In genomic region chr10:68735119-68735518, GRCh38 we compare ENCODE assay signal across 20 cellular contexts. TPM values are rescaled to one million over a fixed set of nuclear protein-coding genes. Genes with fewer than 3 reads are reported as not detected.
DNase-seq lines count a peak whose midpoint lies in the region; ATAC-seq, FAIRE-seq and TF ChIP-seq lines count a peak whose summit lies in the region.
"Had no signal": no experiment of that assay in that cellular context is flagged by ENCODE, and none has a peak within 500 bp of the region (broad histone marks: within the 10 kb centered on the region; RNA-seq: fewer than 3 reads in every experiment).

No MANE protein-coding gene starts in this region.

- H3K4me2 ChIP-seq in IMR-90 (ENCODE audit: low read depth, low read length) (no peak overlapping the region), K562 (ENCODE audit: insufficient read depth, low read length) (no peak overlapping the region)
- H3K4me2 ChIP-seq: A549, GM23338 had no signal

- H4K91ac ChIP-seq in IMR-90 (ENCODE audit: insufficient read depth, low read depth, low read length), result no peak overlapping the region

- no peak overlapping the region for H3K4me3 Mint-ChIP-seq in CD14-positive monocyte
- H3K4me3 Mint-ChIP-seq: CD4-positive, alpha-beta memory T cell; GM23338 had no signal

- POLR2A ChIA-PET in IMR-90 (lab: Charles Lee; ENCODE audit: unreplicated experiment) (no interaction called here), K562 (lab: Yijun Ruan, JAX) (interaction anchor here (1.0 to 1.4 kb wide), 2 partner anchors 9 to 10 kb away, joined by 3 to 5 read pairs; no protein-coding TSS in a partner anchor)

- H3K9ac ChIP-seq in IMR-90 (ENCODE audit: low read depth, low read length) (no peak overlapping the region), K562 (ENCODE audit: insufficient read depth in 1 of 2, low read depth in 2 of 2, low read length in 2 of 2) (no peak overlapping the region)

- in situ Hi-C loops in IMR-90 (cut with MboI; ENCODE audit: low sequenced_read_pairs), result loop anchor here (5.0 kb wide), 1 partner anchor 37 kb away; no protein-coding TSS in a partner anchor
- in situ Hi-C loops in K562 (cut with MboI), result no loop called here

- no peak overlapping the region for H4K8ac ChIP-seq in IMR-90 (ENCODE audit: low read depth in 2 of 2, low read length in 2 of 2)

- CTCF ChIA-PET in IMR-90 (lab: Yijun Ruan, JAX) (no interaction called here), K562 (lab: Yijun Ruan, JAX; ENCODE audit: low intra/inter-chr PET ratio) (interaction anchor here (0.5 kb wide), 1 partner anchor 207 kb away, joined by 4 read pairs; no protein-coding TSS in a partner anchor)

- H3K56ac ChIP-seq in IMR-90 (ENCODE audit: extremely low read depth, insufficient read depth, low read length), result no peak overlapping the region

- H3K4me3 ChIP-seq in IMR-90 (ENCODE audit: insufficient read depth, low read depth, low read length) (no peak overlapping the region), K562 (no peak overlapping the region)
- H3K4me3 ChIP-seq: A549, GM23338 had no signal

- no peaks in the 10 kb centered on the region for H3K4me1 Mint-ChIP-seq in CD14-positive monocyte
- H3K4me1 Mint-ChIP-seq: GM23338 had no signal

- peak overlapping the region in 4 of 7 donors; percentile 21 to 80 (median 56) for H3K27ac Mint-ChIP-seq in CD14-positive monocyte
- H3K27ac Mint-ChIP-seq: GM23338 had no signal

- FAIRE-seq in K562 (lab: Jason Lieb, UNC), result no peak
- FAIRE-seq: A549, G401.6, GM12892, GM18507, H54 had no signal

- TF ChIP-seq CTCF in CD14-positive monocyte (IDR thresholded peaks at IDR 0.05), result no peak
- no peak for TF ChIP-seq CTCF in IMR-90 (conservative IDR thresholded peaks at IDR 0.05; ENCODE audit: low read depth, low read length)
- TF ChIP-seq CTCF in K562 (IDR thresholded peaks at IDR 0.05 in 2 of 3, conservative IDR thresholded peaks at IDR 0.05 in 1 of 3; ENCODE audit: insufficient read depth in 2 of 3, low read depth in 1 of 3, low read length in 3 of 3), result no peak

- H3K36me3 ChIP-seq in IMR-90 (ENCODE audit: control insufficient read depth, insufficient read depth, low read length), result peaks cover 55% of the 10 kb centered on the region
- H3K36me3 ChIP-seq in K562 (ENCODE audit: control insufficient read depth, insufficient read depth, low read length), result peaks cover 95% of the 10 kb centered on the region

- H4K5ac ChIP-seq in IMR-90 (ENCODE audit: low read depth, low read length), result no peak overlapping the region

- peaks cover 0 to 1% (median 0%) of the 10 kb centered on the region in 7 donors for H3K9me3 Mint-ChIP-seq in CD14-positive monocyte
- H3K9me3 Mint-ChIP-seq: CD4-positive, alpha-beta memory T cell; GM23338 had no signal

- H3K14ac ChIP-seq in IMR-90 (replicated peaks; ENCODE audit: low read depth, low read length), result no peak overlapping the region

- H3K4ac ChIP-seq in IMR-90 (ENCODE audit: low read depth, low read length), result no peak overlapping the region

- TF ChIP-seq RAD21 in IMR-90 (IDR thresholded peaks at IDR 0.05; ENCODE audit: low read length), result no peak
- TF ChIP-seq RAD21 in K562 (CRISPR knock-in tag; conservative IDR thresholded peaks at IDR 0.05 in 1 of 2, IDR thresholded peaks at IDR 0.05 in 1 of 2), result no peak

- H3K79me1 ChIP-seq in IMR-90 (ENCODE audit: low read depth in 1 of 2, low read length in 2 of 2), result peaks cover 26 to 48% of the 10 kb centered on the region in 2 experiments

- H3K23ac ChIP-seq in IMR-90 (ENCODE audit: low read depth, low read length), result no peak overlapping the region

- TF ChIP-seq POLR2A in IMR-90 (IDR thresholded peaks at IDR 0.05; ENCODE audit: low read depth, low read length), result no peak
- TF ChIP-seq POLR2A in K562 (conservative IDR thresholded peaks at IDR 0.05), result no peak

- intact Hi-C loops in CD14-positive monocyte (cut with micrococcal nuclease), result loop anchor here in 1 of 2 donors (5.0 kb wide), 1 partner anchor 52 kb away; no protein-coding TSS in a partner anchor
- intact Hi-C loops in IMR-90 (cut with micrococcal nuclease), result no loop called here
- intact Hi-C loops in K562 (cut with micrococcal nuclease), result no loop called here

- dilution Hi-C loops in IMR-90 (cut with HindIII; ENCODE audit: low sequenced_read_pairs, unreplicated experiment), result no loop called here

- no peak for ATAC-seq in IMR-90 (ENCODE audit: low read depth)
- ATAC-seq in K562, result no peak
- ATAC-seq in GM18517 (IDR thresholded peaks at IDR 0.05; ENCODE audit: unreplicated experiment), result no peak
- ATAC-seq: A549, GM23338 had no signal

- TF ChIP-seq EP300 in K562 (IDR thresholded peaks at IDR 0.05; ENCODE audit: low read length), result no peak

- H3K4me1 ChIP-seq in IMR-90 (ENCODE audit: control insufficient read depth, insufficient read depth, low read length) (no peaks in the 10 kb centered on the region), K562 (replicated peaks in 1 of 2; ENCODE audit: control insufficient read depth in 2 of 2, insufficient read depth in 2 of 2, low read length in 2 of 2) (no peaks in the 10 kb centered on the region; a peak in 1 of 5 replicates)
- H3K4me1 ChIP-seq: A549 had no signal

- no peak overlapping the region for H3K18ac ChIP-seq in IMR-90 (ENCODE audit: low read depth, low read length)

- H3K9me1 ChIP-seq in IMR-90 (ENCODE audit: insufficient read depth, low read length) (peaks cover 6% of the 10 kb centered on the region), K562 (ENCODE audit: control insufficient read depth, insufficient read depth, low read length) (no peaks in the 10 kb centered on the region)

- DNase-seq in NCI-H82 (lab: John Stamatoyannopoulos, UW), result peak; percentile 27
- DNase-seq in NCI-H82 treated with DMSO at 0.1 percent for 48 hours (lab: John Stamatoyannopoulos, UW; ENCODE audit: unreplicated experiment), result no peak
- no peak for DNase-seq in CD14-positive monocyte (ENCODE audit: low spot score)
- no peak for DNase-seq in IMR-90
- DNase-seq in K562 (ENCODE audit: extremely low read depth in 1 of 4, low spot score in 3 of 4), result no peak
- DNase-seq in NCI-H510A (lab: John Stamatoyannopoulos, UW), result no peak
- no peak for DNase-seq in GM03348 (ENCODE audit: low spot score)
- DNase-seq: AML-193; Calu3; CD4-positive, alpha-beta memory T cell; HCEC 1CT; KBM-7 had no signal

- H3K36me3 Mint-ChIP-seq in CD14-positive monocyte, result peaks cover 69 to 91% of the 10 kb centered on the region in 2 donors

- no peaks in the 10 kb centered on the region for H3K27me3 Mint-ChIP-seq in CD14-positive monocyte (ENCODE audit: low read depth in 3 of 3)
- H3K27me3 Mint-ChIP-seq: CD4-positive, alpha-beta memory T cell had no signal

- H2AK9ac ChIP-seq in IMR-90 (replicated peaks; ENCODE audit: low read depth, low read length, poor library complexity), result no peak overlapping the region

- no peak overlapping the region for H2AFZ ChIP-seq in IMR-90 (replicated peaks; ENCODE audit: low read length, poor library complexity)
- H2AFZ ChIP-seq in K562 (ENCODE audit: low read depth, low read length), result no peak overlapping the region
- H2AFZ ChIP-seq: GM23338 had no signal

- H3K27ac ChIP-seq in IMR-90 (ENCODE audit: insufficient read depth, low read length) (no peak overlapping the region), K562 (ENCODE audit: extremely low read depth, low read depth, low read length) (no peak overlapping the region)
- H3K27ac ChIP-seq: 22Rv1, A549 had no signal

- H2BK5ac ChIP-seq in IMR-90 (ENCODE audit: low read depth, low read length, poor library complexity, severe bottlenecking), result no peak overlapping the region

- H2BK15ac ChIP-seq in IMR-90 (ENCODE audit: low read depth, low read length), result no peak overlapping the region

- H3K27me3 ChIP-seq in IMR-90 (ENCODE audit: control insufficient read depth, insufficient read depth, low read length) (no peaks in the 10 kb centered on the region), K562 (ENCODE audit: control insufficient read depth in 2 of 2, insufficient read depth in 2 of 2, low read length in 2 of 2) (no peaks in the 10 kb centered on the region)

- H2BK20ac ChIP-seq in IMR-90 (ENCODE audit: low read depth, low read length), result no peak overlapping the region

- H4K20me1 ChIP-seq in IMR-90 (ENCODE audit: insufficient read depth, low read length), result peaks cover 8% of the 10 kb centered on the region
- no peaks in the 10 kb centered on the region for H4K20me1 ChIP-seq in K562 (replicated peaks; ENCODE audit: control insufficient read depth, insufficient read depth, low read length)

- H3K79me2 ChIP-seq in K562 (ENCODE audit: control insufficient read depth, insufficient read depth, low read length), result peaks cover 51% of the 10 kb centered on the region

- H2BK120ac ChIP-seq in IMR-90 (ENCODE audit: low read depth, low read length), result no peak overlapping the region

- H2AK5ac ChIP-seq in IMR-90 (ENCODE audit: low read depth, low read length), result no peak overlapping the region

- no peaks in the 10 kb centered on the region for H3K9me3 ChIP-seq in IMR-90 (ENCODE audit: control insufficient read depth, insufficient read depth, low read length)
- H3K9me3 ChIP-seq in K562 (replicated peaks; ENCODE audit: control insufficient read depth, insufficient read depth, low read depth, low read length), result no peaks in the 10 kb centered on the region
- H3K9me3 ChIP-seq: A549 had no signal

- no TSS peak for BruUV-seq in IMR-90 (replicated peaks; lab: Mats Ljungman, UMichigan)
- BruUV-seq in K562 (replicated peaks; lab: Mats Ljungman, UMichigan), result no TSS peak

- no CpG with 5 or more reads among the region's 6 CpGs for WGBS in IMR-90 (ENCODE audit: extremely low coverage in 2 of 2, insufficient read length in 1 of 2), 2 experiments
- WGBS in K562 (ENCODE audit: insufficient coverage, low coverage, missing lambda C conversion rate), result 69% methylated on average over 6 of the region's 6 CpGs

RNA-seq across cellular contexts. Expression of gene CCAR1, which starts 14.1 kb away (rescaled TPM):
- 10 to 100 TPM; 16.7 to 23.4 TPM for polyA plus RNA-seq in CD14-positive monocyte
- 46.1 and 60.8 TPM in 2 replicates for total RNA-seq in IMR-90 (2012; rRNA removed)
- polyA plus RNA-seq in IMR-90 (2012; rRNA removed), result 35.1 and 38.6 TPM in 2 replicates
- polyA plus RNA-seq in IMR-90 (2012; cell fraction: cytosol; rRNA removed), result 11.8 and 12.2 TPM in 2 replicates
- 28.2 and 114 TPM in 2 replicates for polyA plus RNA-seq in IMR-90 (2012; cell fraction: nucleus; rRNA removed; ENCODE audit: low replicate concordance)
- total RNA-seq in K562 (2011; cell fraction: chromatin; rRNA removed; ENCODE audit: low replicate concordance), result 184 and 338 TPM in 2 replicates
- 93.0 and 93.9 TPM in 2 replicates for total RNA-seq in K562 (2011; cell fraction: nucleolus; rRNA removed)
- total RNA-seq in K562 (2011; cell fraction: nucleoplasm; rRNA removed), result 126 and 131 TPM in 2 replicates
- 94.9 and 98.3 TPM in 2 replicates for total RNA-seq in K562 (2014; rRNA removed)
- 131 and 150 TPM in 2 replicates for total RNA-seq in K562 (2014; rRNA removed; fragmentation: Illumina TruSeq; extraction: Trizol)
- 145 and 157 TPM in 2 replicates for total RNA-seq in K562 (2015; rRNA removed; fragmentation: Illumina TruSeq; extraction: Trizol)
- 88.0 and 102 TPM in 2 replicates for total RNA-seq in K562 (2021)
- 111 and 117 TPM in 2 replicates for polyA plus RNA-seq in K562 (2011; rRNA removed)
- 108 and 123 TPM in 2 replicates for polyA plus RNA-seq in K562 (2011; cell fraction: cytosol; rRNA removed)
- polyA plus RNA-seq in K562 (2011; cell fraction: nucleus; rRNA removed), result 271 and 289 TPM in 2 replicates
- polyA plus RNA-seq in K562 (2012), result 57.3 and 65.2 TPM in 2 replicates
- polyA plus RNA-seq in K562 (2014; fragmentation: Illumina TruSeq; extraction: Trizol), result 117 and 141 TPM in 2 replicates
- 10 to 100 TPM; 44.8 to 68.5 TPM for polyA plus RNA-seq in K562 (2014; fragmentation: Nextera tagmentation; extraction: Ambion mirVana)
- 112 and 173 TPM in 2 replicates for polyA plus RNA-seq in K562 (2014; rRNA removed)
- polyA minus RNA-seq in K562 (2011; rRNA and poly(A)+ RNA removed), result 139 and 144 TPM in 2 replicates
- 31.0 and 42.7 TPM in 2 replicates for polyA minus RNA-seq in K562 (2011; cell fraction: cytosol; rRNA and poly(A)+ RNA removed)
- polyA minus RNA-seq in K562 (2011; cell fraction: nucleus; rRNA and poly(A)+ RNA removed), result 95.6 and 155 TPM in 2 replicates
